ENCODE assay signal across 26 cellular contexts in the genomic region with DNA sequence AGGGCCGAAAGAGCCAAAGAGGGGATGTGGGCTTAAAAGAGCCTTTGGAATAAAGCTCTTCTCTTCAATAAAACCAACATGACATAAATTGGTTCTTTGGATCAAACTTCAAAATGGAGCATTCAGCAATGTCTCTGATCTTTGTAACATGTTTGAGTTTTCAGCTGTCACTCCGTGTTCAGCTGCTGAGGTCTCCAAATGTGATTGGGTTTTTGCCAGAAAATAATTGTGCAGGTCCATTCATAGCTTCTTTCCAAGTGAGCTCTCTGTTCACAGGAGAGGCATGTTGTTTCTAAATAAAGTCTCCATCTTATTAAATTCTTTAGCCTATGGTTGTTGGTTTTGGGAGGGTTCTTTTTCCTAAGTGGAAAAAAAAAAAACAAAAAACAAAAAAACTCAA.
"Had no signal": no experiment of that assay in that cellular context is flagged by ENCODE, and none has a peak within 500 bp of the region (broad histone marks: within the 10 kb centered on the region; RNA-seq: fewer than 3 reads in every experiment).

No MANE protein-coding gene starts in this region.

- H3K27me3 ChIP-seq: brain microvascular endothelial cell, cardiac muscle cell, Peyer's patch, SJCRH30 had no signal

- H3K27me3 Mint-ChIP-seq: activated CD8-positive, alpha-beta memory T cell treated with anti-CD3 and anti-CD28 coated beads, Interleukin-2, amount 10 ng/mL, durations not matched to agents 7 days and 5 days; activated T-cell treated with anti-CD3 and anti-CD28 coated beads, Interleukin-2, amount 50 U/mL, for 24 hours had no signal

- H3K36me3 Mint-ChIP-seq: activated CD8-positive, alpha-beta memory T cell treated with anti-CD3 and anti-CD28 coated beads, Interleukin-2, amount 10 ng/mL, durations not matched to agents 7 days and 5 days; activated naive CD4-positive, alpha-beta T cell treated with anti-CD3 and anti-CD28 coated beads, Interleukin-2, amount 50 U/mL, for 72 hours had no signal

- ATAC-seq: activated CD4-positive, CD25-positive, alpha-beta regulatory T cell treated with anti-CD3 and anti-CD28 coated beads, Interleukin-2, amount 50 U/mL, for 24 hours; activated CD8-positive, alpha-beta memory T cell treated with anti-CD3 and anti-CD28 coated beads, Interleukin-2, amount 10 ng/mL, durations not matched to agents 7 days and 5 days; activated naive CD4-positive, alpha-beta T cell treated with anti-CD3 and anti-CD28 coated beads, Interleukin-2, amount 50 U/mL, for 72 hours had no signal

- H3K4me3 ChIP-seq: cardiac muscle cell, MG63, Peyer's patch, SJCRH30 had no signal

- H3K27ac Mint-ChIP-seq: activated CD8-positive, alpha-beta memory T cell treated with anti-CD3 and anti-CD28 coated beads, Interleukin-2, amount 10 ng/mL, durations not matched to agents 7 days and 5 days; activated naive CD4-positive, alpha-beta T cell treated with anti-CD3 and anti-CD28 coated beads, Interleukin-2, amount 50 U/mL, for 72 hours; activated T-cell treated with anti-CD3 and anti-CD28 coated beads, Interleukin-2, amount 50 U/mL, for 24 hours had no signal

- H3K4me1 ChIP-seq: Peyer's patch, SJCRH30 had no signal

- H3K4me2 ChIP-seq: KMS-11, SK-N-SH had no signal

- H3K9ac ChIP-seq: KMS-11, SK-N-SH had no signal

- H3K9me3 ChIP-seq: MG63, Peyer's patch, SJCRH30, SK-N-SH had no signal

- H3K4me3 Mint-ChIP-seq: activated CD8-positive, alpha-beta memory T cell treated with anti-CD3 and anti-CD28 coated beads, Interleukin-2, amount 10 ng/mL, durations not matched to agents 7 days and 5 days; activated T-cell treated with anti-CD3 and anti-CD28 coated beads, Interleukin-2, amount 50 U/mL, for 24 hours had no signal

- H3K9me3 Mint-ChIP-seq: activated naive CD4-positive, alpha-beta T cell treated with anti-CD3 and anti-CD28 coated beads, Interleukin-2, amount 50 U/mL, for 72 hours; activated T-cell treated with anti-CD3 and anti-CD28 coated beads, Interleukin-2, amount 50 U/mL, for 24 hours had no signal

- H3K27ac ChIP-seq: brain microvascular endothelial cell, cardiac muscle cell, KMS-11, RWPE1, SJCRH30, VCaP had no signal

- H3K36me3 ChIP-seq: brain microvascular endothelial cell, cardiac muscle cell, MG63, Peyer's patch, SJCRH30 had no signal

- H3K4me1 Mint-ChIP-seq: activated CD8-positive, alpha-beta memory T cell treated with anti-CD3 and anti-CD28 coated beads, Interleukin-2, amount 10 ng/mL, durations not matched to agents 7 days and 5 days had no signal

- DNase-seq: activated CD4-positive, alpha-beta T cell treated with anti-CD3 and anti-CD28 coated beads for 4 hours; activated CD4-positive, alpha-beta T cell treated with anti-CD3 and anti-CD28 coated beads, Interleukin-2, amount 50 U/mL, for 48 hours; activated CD8-positive, alpha-beta memory T cell treated with anti-CD3 and anti-CD28 coated beads, Interleukin-2, amount 10 ng/mL, durations not matched to agents 7 days and 5 days; activated effector memory CD4-positive, alpha-beta T cell treated with anti-CD3 and anti-CD28 coated beads, Interleukin-2, amount 50 U/mL, for 16 hours; activated naive CD4-positive, alpha-beta T cell treated with Interleukin-2 at 50 U/mL for 16 hours; activated T-cell treated with anti-CD3 and anti-CD28 coated beads, Interleukin-2, amount 50 U/mL, for 24 hours; brain microvascular endothelial cell; MG63; MV-4-11; NCI-H146; NCI-H187 treated with DMSO at 0.1 percent for 48 hours; NCI-H2081 treated with DMSO at 0.1 percent for 48 hours; NCI-H526; NCI-H774; NK-92 treated with Interleukin-12 subunit alpha and Interleukin-12 subunit beta, amount 100 ng/mL, for 24 hours; Peyer's patch; Right ventricle myocardium superior; SJCRH30; SK-N-SH; T-helper 1 cell had no signal
